In the genomic region with DNA sequence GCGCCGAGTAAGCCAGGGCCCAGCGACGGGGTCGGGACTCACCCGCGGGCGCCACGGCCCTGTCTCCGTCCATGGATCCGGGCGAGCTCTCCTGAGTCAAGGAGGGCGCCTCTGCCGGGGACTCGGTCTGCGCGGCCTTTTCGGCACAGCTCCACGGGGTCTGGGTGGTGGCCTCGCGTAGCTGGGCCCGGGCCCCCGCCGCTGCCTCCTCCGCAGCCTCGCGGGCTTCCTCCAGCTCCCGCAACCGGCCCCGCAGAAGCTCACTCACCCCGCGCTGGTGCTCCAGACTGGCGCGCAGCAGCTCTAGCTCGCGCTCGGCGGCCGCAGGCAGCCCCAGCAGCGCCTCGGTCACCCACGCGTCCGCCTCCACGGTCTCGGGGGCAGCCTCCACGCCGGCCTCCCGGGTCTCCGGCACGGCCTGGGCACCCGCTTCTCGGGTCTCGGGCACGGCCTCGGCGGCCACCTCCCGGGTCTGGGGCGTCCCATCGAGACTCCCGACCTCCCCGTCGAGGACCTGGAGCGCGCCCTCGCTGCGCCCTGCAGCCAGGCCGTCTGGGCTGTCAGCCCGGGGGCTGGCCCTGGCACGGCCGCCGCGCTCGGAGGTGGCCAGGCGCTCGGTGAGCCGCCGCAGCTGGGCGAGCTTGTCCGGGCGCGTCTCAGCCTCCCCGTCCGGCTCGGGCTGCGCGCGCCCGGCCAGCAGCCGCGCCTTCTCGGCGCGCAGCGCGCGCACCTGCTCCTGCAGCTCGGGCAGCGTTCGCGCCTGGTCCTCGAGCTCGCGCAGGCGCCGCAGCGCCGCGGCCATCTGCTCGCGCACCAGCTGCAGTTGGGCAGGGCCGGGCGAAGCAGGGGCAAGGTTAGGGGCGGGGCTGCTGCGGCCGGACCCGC, we compare ENCODE assay signal across 8 cellular contexts. TPM values are rescaled to one million over a fixed set of nuclear protein-coding genes. Genes with fewer than 3 reads are reported as not detected.
A peak's percentile ranks its signal among the peaks of the same experiment; 100 is the strongest.
DNase-seq lines count a peak whose midpoint lies in the region; ATAC-seq, FAIRE-seq and TF ChIP-seq lines count a peak whose summit lies in the region.

No MANE protein-coding gene starts in this region.

- no peak for TF ChIP-seq POLR2A in GM12891 (IDR thresholded peaks at IDR 0.05; ENCODE audit: low read depth, low read length)

- H3K36me3 ChIP-seq in iPS-18a (ENCODE audit: control insufficient read depth, low read depth, low read length), result no peaks in the 10 kb centered on the region

- H3K4me3 ChIP-seq in iPS-18a (ENCODE audit: low read length), result peak overlapping the region; percentile 40

- DNase-seq in ACHN, result peak; percentile 65
- peak; percentile 75 for DNase-seq in GM12891 (ENCODE audit: insufficient read length, low spot score)
- DNase-seq in NCI-H2227 (lab: John Stamatoyannopoulos, UW; ENCODE audit: unreplicated experiment), result peak; percentile 88
- no peak for DNase-seq in activated naive CD8-positive, alpha-beta T cell treated with anti-CD3 and anti-CD28 coated beads, Interleukin-2, amount 50 U/mL, for 24 hours
- DNase-seq in GDM1 (lab: John Stamatoyannopoulos, UW), result no peak
- no peak for DNase-seq in SKM-1 treated with dmso at 0.1 percent for 144 hours (lab: John Stamatoyannopoulos, UW; ENCODE audit: unreplicated experiment)

- H3K4me1 ChIP-seq in iPS-18a (ENCODE audit: control insufficient read depth, low read depth, low read length), result no peaks in the 10 kb centered on the region

- peak; percentile 98 for FAIRE-seq in GM12891 (lab: Jason Lieb, UNC)

- H3K36me3 Mint-ChIP-seq in activated naive CD8-positive, alpha-beta T cell treated with anti-CD3 and anti-CD28 coated beads, Interleukin-2, amount 50 U/mL, for 24 hours (ENCODE audit: low read depth), result no peaks in the 10 kb centered on the region
- no peaks in the 10 kb centered on the region for H3K36me3 Mint-ChIP-seq in stimulated activated memory B cell treated with anti-CD40 and anti-IgM and Interleukin-4, amounts not matched to agents 10 μg/mL and 1 μg/mL and 100 μg/mL, for 72 hours

- ATAC-seq in activated naive CD8-positive, alpha-beta T cell treated with anti-CD3 and anti-CD28 coated beads, Interleukin-2, amount 50 U/mL, for 24 hours, result peak; percentile 60
- ATAC-seq in stimulated activated memory B cell treated with anti-CD40 and anti-IgM and Interleukin-4, amounts not matched to agents 10 μg/mL and 1 μg/mL and 100 μg/mL, for 72 hours, result peak; percentile 70

- H3K9me3 ChIP-seq in iPS-18a (ENCODE audit: control insufficient read depth, low read depth, low read length), result no peaks in the 10 kb centered on the region

- in situ Hi-C loops in ACHN (cut with HindIII; ENCODE audit: low pct_ligation_motif_present, low pct_unique_long_range_greater_than_20kb, low sequenced_read_pairs), result no loop called here

- H3K4me3 Mint-ChIP-seq in activated naive CD8-positive, alpha-beta T cell treated with anti-CD3 and anti-CD28 coated beads, Interleukin-2, amount 50 U/mL, for 24 hours, result no peak overlapping the region
- H3K4me3 Mint-ChIP-seq in stimulated activated memory B cell treated with anti-CD40 and anti-IgM and Interleukin-4, amounts not matched to agents 10 μg/mL and 1 μg/mL and 100 μg/mL, for 72 hours, result peak overlapping the region; percentile 12

- H3K27me3 ChIP-seq in iPS-18a (ENCODE audit: control insufficient read depth, insufficient read depth, low read length), result peaks cover 57% of the 10 kb centered on the region

- H3K9ac ChIP-seq in iPS-18a (ENCODE audit: low read length), result no peak overlapping the region

- peaks cover 36% of the 10 kb centered on the region for H3K27me3 Mint-ChIP-seq in activated naive CD8-positive, alpha-beta T cell treated with anti-CD3 and anti-CD28 coated beads, Interleukin-2, amount 50 U/mL, for 24 hours
- H3K27me3 Mint-ChIP-seq in stimulated activated memory B cell treated with anti-CD40 and anti-IgM and Interleukin-4, amounts not matched to agents 10 μg/mL and 1 μg/mL and 100 μg/mL, for 72 hours, result peaks cover 49% of the 10 kb centered on the region

- no peak overlapping the region for H3K27ac Mint-ChIP-seq in activated naive CD8-positive, alpha-beta T cell treated with anti-CD3 and anti-CD28 coated beads, Interleukin-2, amount 50 U/mL, for 24 hours
- no peak overlapping the region for H3K27ac Mint-ChIP-seq in stimulated activated memory B cell treated with anti-CD40 and anti-IgM and Interleukin-4, amounts not matched to agents 10 μg/mL and 1 μg/mL and 100 μg/mL, for 72 hours

- no peak overlapping the region for H3K27ac ChIP-seq in iPS-18a (ENCODE audit: low read length)

- H3K9me3 Mint-ChIP-seq in activated naive CD8-positive, alpha-beta T cell treated with anti-CD3 and anti-CD28 coated beads, Interleukin-2, amount 50 U/mL, for 24 hours, result no peaks in the 10 kb centered on the region
- H3K9me3 Mint-ChIP-seq in stimulated activated memory B cell treated with anti-CD40 and anti-IgM and Interleukin-4, amounts not matched to agents 10 μg/mL and 1 μg/mL and 100 μg/mL, for 72 hours, result no peaks in the 10 kb centered on the region

- peaks cover 5% of the 10 kb centered on the region for H3K4me1 Mint-ChIP-seq in activated naive CD8-positive, alpha-beta T cell treated with anti-CD3 and anti-CD28 coated beads, Interleukin-2, amount 50 U/mL, for 24 hours
- peaks cover 14% of the 10 kb centered on the region for H3K4me1 Mint-ChIP-seq in stimulated activated memory B cell treated with anti-CD40 and anti-IgM and Interleukin-4, amounts not matched to agents 10 μg/mL and 1 μg/mL and 100 μg/mL, for 72 hours

TF ChIP-seq in GM12891, 5 proteins besides CTCF, POLR2A, EP300 and RAD21:
- TF ChIP-seq SPI1 (IDR thresholded peaks at IDR 0.05; ENCODE audit: low read depth, low read length) (no peak), PAX5 (IDR thresholded peaks at IDR 0.05; ENCODE audit: insufficient read depth, low read length, severe bottlenecking) (no peak), POLR2AphosphoS5 (IDR thresholded peaks at IDR 0.05; ENCODE audit: low read depth, low read length) (no peak), TAF1 (IDR thresholded peaks at IDR 0.05; ENCODE audit: low read depth, low read length) (no peak), POU2F2 (IDR thresholded peaks at IDR 0.05; ENCODE audit: low read depth, low read length) (no peak)

RNA-seq across cellular contexts. Expression of gene KANK3, which starts 8.4 kb away (rescaled TPM):
- 0.15 TPM for polyA plus RNA-seq in GM12891 (2012; ENCODE audit: low read depth, missing spikeins)

RNA-seq across cellular contexts. Expression of gene RPS28, which starts 13.4 kb away (rescaled TPM):
- 3,587 TPM for polyA plus RNA-seq in GM12891 (2012; ENCODE audit: low read depth, missing spikeins)

RNA-seq across cellular contexts. Expression of gene NDUFA7, which starts 13.5 kb away (rescaled TPM):
- 148 TPM for polyA plus RNA-seq in GM12891 (2012; ENCODE audit: low read depth, missing spikeins)

RNA-seq across cellular contexts. Expression of gene CD320, which starts 26.5 kb away (rescaled TPM):
- 25.6 TPM for polyA plus RNA-seq in GM12891 (2012; ENCODE audit: low read depth, missing spikeins)

RNA-seq across cellular contexts. Expression of gene ANGPTL4, which starts 29.3 kb away (rescaled TPM):
- 0.12 TPM for polyA plus RNA-seq in GM12891 (2012; ENCODE audit: low read depth, missing spikeins)

Comparison
In these comparisons a context has a peak if more than half of its experiments do, and no peak if none do; other contexts are left out.
1. DNase-seq: peak in ACHN (single experiment), GM12891 (single experiment) and NCI-H2227 (single experiment); none in activated naive CD8-positive, alpha-beta T cell treated with anti-CD3 and anti-CD28 coated beads, Interleukin-2, amount 50 U/mL, for 24 hours (single experiment), GDM1 (single experiment) and SKM-1 treated with dmso at 0.1 percent for 144 hours (single experiment).